Comparison of ENCODE assay signal across 26 cellular contexts in the genomic region with DNA sequence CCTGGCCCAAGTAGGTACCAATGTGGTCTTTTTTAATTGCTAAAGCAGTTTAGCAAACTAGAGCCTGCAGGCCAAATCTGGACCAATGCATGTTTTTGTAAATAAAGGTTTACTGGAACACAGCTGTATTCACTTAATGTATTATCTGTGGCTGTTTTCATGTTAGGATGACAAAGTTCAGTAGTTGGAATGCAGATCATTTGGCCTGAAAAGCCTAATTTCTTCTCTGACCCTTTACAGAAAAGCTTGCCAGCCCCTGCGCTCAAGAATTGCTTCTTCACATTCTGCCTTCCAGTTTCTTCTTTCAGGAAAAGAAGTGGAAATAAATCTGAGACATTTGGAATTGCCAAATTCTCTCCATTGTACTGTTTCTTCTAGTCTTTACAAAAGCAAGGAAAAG.
"Had no signal": no experiment of that assay in that cellular context is flagged by ENCODE, and none has a peak within 500 bp of the region (broad histone marks: within the 10 kb centered on the region; RNA-seq: fewer than 3 reads in every experiment).

No MANE protein-coding gene starts in this region.

- DNase-seq: cerebellar nuclear complex; colonic mucosa; cortex of kidney; dermis blood vessel endothelial cell; dorsolateral prefrontal cortex; effector CD4-positive, alpha-beta T cell; effector CD8-positive, alpha-beta T cell; effector memory CD4-positive, alpha-beta T cell; effector memory CD8-positive, alpha-beta T cell; endodermal cell; erythroblast; esophagus squamous epithelium; foreskin fibroblast; foreskin keratinocyte; foreskin melanocyte; gastrocnemius medialis; glutamatergic neuron; head of caudate nucleus had no signal

- H3K4me3 ChIP-seq: colonic mucosa, coronary artery, dorsolateral prefrontal cortex, esophagus muscularis mucosa, esophagus squamous epithelium, gastrocnemius medialis, gastroesophageal sphincter had no signal

- H3K36me3 ChIP-seq: colonic mucosa, esophagus muscularis mucosa, esophagus squamous epithelium, gastrocnemius medialis, gastroesophageal sphincter had no signal

- H3K4me1 ChIP-seq: esophagus muscularis mucosa, esophagus squamous epithelium, foreskin keratinocyte, gastrocnemius medialis, gastroesophageal sphincter had no signal

- FAIRE-seq: colon, endothelial cell of umbilical vein, frontal cortex had no signal

- H3K27me3 ChIP-seq: colonic mucosa, foreskin keratinocyte, gastrocnemius medialis had no signal

- H3K9me3 ChIP-seq: colonic mucosa, esophagus muscularis mucosa, esophagus squamous epithelium, gastrocnemius medialis, gastroesophageal sphincter had no signal

- H3K27ac ChIP-seq: colonic mucosa, coronary artery, dorsolateral prefrontal cortex, epithelial cell of prostate, esophagus muscularis mucosa, esophagus squamous epithelium, foreskin keratinocyte, gastrocnemius medialis, gastroesophageal sphincter had no signal

- ATAC-seq: effector memory CD8-positive, alpha-beta T cell; esophagus mucosa; foreskin keratinocyte; gastrocnemius medialis; gastroesophageal sphincter had no signal
